Comparison of ENCODE assay signal across 1 cellular context in genomic region chr14:77140343-77140936, GRCh38.
A peak's percentile ranks its signal among the peaks of the same experiment; 100 is the strongest.
TF ChIP-seq lines count a peak whose summit lies in the region.

No MANE protein-coding gene starts in this region.

TF ChIP-seq in HepG2, 621 proteins besides CTCF, POLR2A, EP300 and RAD21:
- TF ChIP-seq KAT2B (IDR thresholded peaks at IDR 0.05; ENCODE audit: borderline replicate concordance, low read depth, low read length) (peak; percentile 90), ERF (CRISPR knock-in tag; IDR thresholded peaks at IDR 0.05) (no peak), ZSCAN29 (CRISPR knock-in tag; conservative IDR thresholded peaks at IDR 0.05) (0 out of 2 replicates have a peak, but pooled peaks have one; percentile 7), DPF2 (CRISPR knock-in tag; IDR thresholded peaks at IDR 0.05; ENCODE audit: borderline replicate concordance, low read depth) (no peak)
TF ChIP-seq in HepG2: peak in this region for 2.
